ENCODE assay signal across 7 cellular contexts in genomic region chr6:56953597-56954388, GRCh38. TPM values are rescaled to one million over a fixed set of nuclear protein-coding genes. Genes with fewer than 3 reads are reported as not detected.
A peak's percentile ranks its signal among the peaks of the same experiment; 100 is the strongest.
DNase-seq lines count a peak whose midpoint lies in the region; ATAC-seq, FAIRE-seq and TF ChIP-seq lines count a peak whose summit lies in the region.

No MANE protein-coding gene starts in this region.

- TF ChIP-seq POLR2A in stomach (IDR thresholded peaks at IDR 0.05) = no peak

- H3K9ac ChIP-seq in kidney (ENCODE audit: low read length in 2 of 2) = peak overlapping the region in 1 of 2 donors; percentile 31

- H3K9me3 ChIP-seq in kidney (ENCODE audit: control insufficient read depth in 1 of 2, low read length in 2 of 2) (no peaks in the 10 kb centered on the region), stomach (no peaks in the 10 kb centered on the region)

- TF ChIP-seq EP300 in stomach (IDR thresholded peaks at IDR 0.05) = no peak

- WGBS in stomach, 5 donors = 2 to 6% (median 4%) methylated on average over 36 to 38 of the region's 38 CpGs

- in situ Hi-C loops in GM13976 (cut with MboI; ENCODE audit: low sequenced_read_pairs, unreplicated experiment) = no loop called here

- intact Hi-C loops in kidney (cut with DNase I) (no loop called here), stomach (cut with DNase I; ENCODE audit: low total_unique reads) (no loop called here)

- H3K4me1 ChIP-seq in kidney (ENCODE audit: control insufficient read depth in 1 of 2, insufficient read depth in 1 of 2, low read depth in 1 of 2, low read length in 2 of 2) (peaks cover 7 to 10% of the 10 kb centered on the region in 2 donors), stomach (peaks cover 19 to 24% (median 23%) of the 10 kb centered on the region in 4 donors)

- H3K4me3 ChIP-seq in kidney (ENCODE audit: low read length in 2 of 2) (peak overlapping the region; percentile 58 to 62), stomach (peak overlapping the region; percentile 57 to 73 (median 61))

- ATAC-seq in HG02798 (IDR thresholded peaks at IDR 0.05; ENCODE audit: poor library complexity, unreplicated experiment) = no peak

- no peaks in the 10 kb centered on the region for H3K36me3 ChIP-seq in kidney (ENCODE audit: control insufficient read depth in 1 of 2, insufficient read depth in 2 of 2, low read length in 2 of 2)
- no peaks in the 10 kb centered on the region for H3K36me3 ChIP-seq in stomach

- peaks cover 0 to 41% (median 14%) of the 10 kb centered on the region in 3 donors for H3K27me3 ChIP-seq in stomach

- H3K27ac ChIP-seq in angular gyrus (ENCODE audit: low read depth, low read length) (peak overlapping the region; percentile 77), kidney (ENCODE audit: low read depth in 2 of 2, low read length in 2 of 2) (no peak overlapping the region), stomach (peak overlapping the region in 3 of 5 donors; percentile 41 to 77 (median 74))

- TF ChIP-seq CTCF in GM13976 (IDR thresholded peaks at IDR 0.05; ENCODE audit: borderline replicate concordance, control extremely low read depth, extremely low read depth, insufficient read depth, missing control alignments) (no peak), kidney (IDR thresholded peaks at IDR 0.05; ENCODE audit: borderline replicate concordance, extremely low read depth, insufficient read depth) (no peak), stomach (IDR thresholded peaks at IDR 0.05) (no peak)

- DNase-seq in GM13976 (ENCODE audit: low spot score) = peak; percentile 29
- peak; percentile 4 for DNase-seq in HuH-7.5 (ENCODE audit: low spot score)
- no peak for DNase-seq in kidney
- DNase-seq in stomach = no peak
- no peak for DNase-seq in effector CD8-positive, alpha-beta T cell (lab: John Stamatoyannopoulos, UW)

- no peak for FAIRE-seq in kidney (lab: Jason Lieb, UNC)

RNA-seq across cellular contexts. Expression of gene BEND6, which starts 1.1 kb away (rescaled TPM):
- total RNA-seq in kidney (0.72 TPM), stomach (1 to 10 TPM in 2 of 5 donors, under 1 TPM in 2, not detected in 1; 0.58 to 1.8 (median 0.87) TPM)
- polyA plus RNA-seq in kidney (ENCODE audit: insufficient read depth, low read depth, low replicate concordance) (0.86 TPM), stomach (1 to 10 TPM in 2 of 3 donors, under 1 TPM in 1; 0.33 to 3.4 (median 3.3) TPM)

Comparison
In these comparisons a context has a peak if more than half of its experiments do, and no peak if none do; other contexts are left out.
1. DNase-seq: peak in GM13976 (single experiment) and HuH-7.5 (single experiment); none in kidney (single experiment), stomach (single experiment) and effector CD8-positive, alpha-beta T cell (single experiment).
2. H3K27ac ChIP-seq: peak in angular gyrus (single experiment) and stomach (3 of 5); none in kidney (0 of 2).